Comparison of ENCODE assay signal across 8 cellular contexts in genomic region chr19:37902668-37903067, GRCh38. TPM values are rescaled to one million over a fixed set of nuclear protein-coding genes. Genes with fewer than 3 reads are reported as not detected.
DNase-seq lines count a peak whose midpoint lies in the region; ATAC-seq and TF ChIP-seq lines count a peak whose summit lies in the region.

No MANE protein-coding gene starts in this region.

- no peak overlapping the region for H3K27ac ChIP-seq in neutrophil

- peaks cover 7% of the 10 kb centered on the region for H3K4me1 Mint-ChIP-seq in activated T-helper 1 cell treated with anti-CD3 and anti-CD28 coated beads, Interleukin-12 subunit alpha, Interleukin-12 subunit beta, Interleukin-2, Interleukin-4 antibody, amounts not matched to agents 30 ng/mL and 10 ng/mL and 1 ng/mL, durations not matched to agents 14 hours and 24 hours and 36 hours (ENCODE audit: low read depth)

- no peak overlapping the region for H3K4me3 ChIP-seq in neutrophil (ENCODE audit: low read depth in 1 of 2, low read length in 1 of 2)

- H3K36me3 Mint-ChIP-seq in activated T-helper 1 cell treated with anti-CD3 and anti-CD28 coated beads, Interleukin-12 subunit alpha, Interleukin-12 subunit beta, Interleukin-2, Interleukin-4 antibody, amounts not matched to agents 30 ng/mL and 10 ng/mL and 1 ng/mL, durations not matched to agents 14 hours and 24 hours and 36 hours (ENCODE audit: low read depth), result no peaks in the 10 kb centered on the region

- no peak overlapping the region for H3K4me3 Mint-ChIP-seq in activated T-helper 1 cell treated with anti-CD3 and anti-CD28 coated beads, Interleukin-12 subunit alpha, Interleukin-12 subunit beta, Interleukin-2, Interleukin-4 antibody, amounts not matched to agents 30 ng/mL and 10 ng/mL and 1 ng/mL, durations not matched to agents 14 hours and 24 hours and 36 hours

- no peaks in the 10 kb centered on the region for H3K27me3 ChIP-seq in neutrophil

- ATAC-seq in GM21367 (IDR thresholded peaks at IDR 0.05; ENCODE audit: unreplicated experiment), result no peak

- H3K9me3 ChIP-seq in neutrophil, result no peaks in the 10 kb centered on the region

- H3K36me3 ChIP-seq in neutrophil, result no peaks in the 10 kb centered on the region

- peak; percentile 49 for TF ChIP-seq CTCF in neutrophil (IDR thresholded peaks at IDR 0.05)

- H3K4me1 ChIP-seq in neutrophil (ENCODE audit: control insufficient read depth in 1 of 2, insufficient read depth in 1 of 2, low read depth in 1 of 2, low read length in 1 of 2), result peaks cover 4 to 5% of the 10 kb centered on the region in 2 experiments

- H3K27ac Mint-ChIP-seq in activated T-helper 1 cell treated with anti-CD3 and anti-CD28 coated beads, Interleukin-12 subunit alpha, Interleukin-12 subunit beta, Interleukin-2, Interleukin-4 antibody, amounts not matched to agents 30 ng/mL and 10 ng/mL and 1 ng/mL, durations not matched to agents 14 hours and 24 hours and 36 hours, result no peak overlapping the region

- H3K9me3 Mint-ChIP-seq in activated T-helper 1 cell treated with anti-CD3 and anti-CD28 coated beads, Interleukin-12 subunit alpha, Interleukin-12 subunit beta, Interleukin-2, Interleukin-4 antibody, amounts not matched to agents 30 ng/mL and 10 ng/mL and 1 ng/mL, durations not matched to agents 14 hours and 24 hours and 36 hours, result no peaks in the 10 kb centered on the region

- intact Hi-C loops in activated T-helper 1 cell treated with anti-CD3 and anti-CD28 coated beads, Interleukin-12 subunit alpha, Interleukin-12 subunit beta, Interleukin-2, Interleukin-4 antibody, amounts not matched to agents 30 ng/mL and 10 ng/mL and 1 ng/mL, durations not matched to agents 14 hours and 24 hours and 36 hours (cut with micrococcal nuclease), result loop anchor here (1.0 to 10.0 kb wide), 5 partner anchors 193 to 712 kb away; partner anchors contain the start of genes CATSPERG, EIF3K, MAP4K1 and PPP1R14A

- peaks cover 2% of the 10 kb centered on the region for H3K27me3 Mint-ChIP-seq in activated T-helper 1 cell treated with anti-CD3 and anti-CD28 coated beads, Interleukin-12 subunit alpha, Interleukin-12 subunit beta, Interleukin-2, Interleukin-4 antibody, amounts not matched to agents 30 ng/mL and 10 ng/mL and 1 ng/mL, durations not matched to agents 14 hours and 24 hours and 36 hours (ENCODE audit: insufficient read depth)

- DNase-seq in GM04503 (ENCODE audit: low read depth) (peak; percentile 6), LoVo (ENCODE audit: low spot score) (peak; percentile 83), RKO (ENCODE audit: low spot score) (peak; percentile 71), fibroblast of the conjunctiva (ENCODE audit: low read depth) (peak; percentile 40), superior temporal gyrus (ENCODE audit: extremely low spot score) (peak; percentile 93)
- DNase-seq in activated T-helper 1 cell treated with anti-CD3 and anti-CD28 coated beads, Interleukin-12 subunit alpha, Interleukin-12 subunit beta, Interleukin-2, Interleukin-4 antibody, amounts not matched to agents 30 ng/mL and 10 ng/mL and 1 ng/mL, durations not matched to agents 14 hours and 24 hours and 36 hours (ENCODE audit: low spot score), result peak; percentile 65

RNA-seq across cellular contexts. Expression of gene WDR87, which starts 3.7 kb away (rescaled TPM):
- total RNA-seq in activated T-helper 1 cell treated with anti-CD3 and anti-CD28 coated beads, Interleukin-12 subunit alpha, Interleukin-12 subunit beta, Interleukin-2, Interleukin-4 antibody, amounts not matched to agents 30 ng/mL and 10 ng/mL and 1 ng/mL, durations not matched to agents 14 hours and 24 hours and 36 hours, result not detected in 2 replicates

RNA-seq across cellular contexts. Expression of gene SIPA1L3, which starts 4.3 kb away (rescaled TPM):
- total RNA-seq in activated T-helper 1 cell treated with anti-CD3 and anti-CD28 coated beads, Interleukin-12 subunit alpha, Interleukin-12 subunit beta, Interleukin-2, Interleukin-4 antibody, amounts not matched to agents 30 ng/mL and 10 ng/mL and 1 ng/mL, durations not matched to agents 14 hours and 24 hours and 36 hours, result 16.7 and 18.4 TPM in 2 replicates

Comparison
In these comparisons a context has a peak if more than half of its experiments do, and no peak if none do; other contexts are left out.
1. DNase-seq: peak in every context shown above with its lines; median percentile 93 in superior temporal gyrus; 83 in LoVo; 71 in RKO; 65 in activated T-helper 1 cell treated with anti-CD3 and anti-CD28 coated beads, Interleukin-12 subunit alpha, Interleukin-12 subunit beta, Interleukin-2, Interleukin-4 antibody, amounts not matched to agents 30 ng/mL and 10 ng/mL and 1 ng/mL, durations not matched to agents 14 hours and 24 hours and 36 hours; 40 in fibroblast of the conjunctiva; 6 in GM04503.